ENCODE assay signal across 8 cellular contexts in the genomic region with DNA sequence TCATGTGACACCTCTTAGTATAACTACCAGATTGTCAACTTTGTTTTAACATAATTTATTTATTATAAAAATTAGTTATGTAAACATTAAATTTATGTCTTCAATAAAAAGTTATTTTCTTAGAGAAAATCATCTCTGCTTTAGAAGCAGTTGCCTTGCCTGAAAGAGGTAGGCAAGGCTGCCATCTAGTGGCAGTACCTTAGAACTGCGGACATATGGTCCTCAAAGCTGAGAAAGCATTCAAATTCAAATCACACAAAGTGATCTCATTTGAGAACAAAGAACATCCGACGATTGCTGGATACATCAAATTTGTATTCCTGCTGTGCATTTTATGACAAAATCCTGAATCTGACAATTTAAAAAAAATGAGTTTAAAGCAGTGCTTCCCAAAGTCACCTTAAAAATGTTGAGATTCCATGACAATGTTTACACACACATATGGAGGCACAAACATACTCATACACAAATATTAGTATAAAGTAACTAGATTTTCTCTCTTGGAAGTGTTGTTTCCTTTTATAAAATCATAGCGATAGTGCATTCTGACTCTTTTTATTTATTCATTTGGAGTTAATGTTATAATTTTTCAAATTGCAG.
DNase-seq lines count a peak whose midpoint lies in the region; ATAC-seq, FAIRE-seq and TF ChIP-seq lines count a peak whose summit lies in the region.

No MANE protein-coding gene starts in this region.

- FAIRE-seq in frontal cortex (lab: Jason Lieb, UNC) = peak; percentile 99

- H3K4me1 Mint-ChIP-seq in CD8-positive, alpha-beta T cell (ENCODE audit: low read depth) = no peaks in the 10 kb centered on the region
- H3K4me1 Mint-ChIP-seq in activated T-cell treated with anti-CD3 and anti-CD28 coated beads, Interleukin-2, amount 50 U/mL, for 24 hours (ENCODE audit: low read depth) = no peaks in the 10 kb centered on the region
- peaks cover 17% of the 10 kb centered on the region for H3K4me1 Mint-ChIP-seq in osteocyte (ENCODE audit: unreplicated experiment)

- H3K9me3 Mint-ChIP-seq in CD8-positive, alpha-beta T cell = no peaks in the 10 kb centered on the region
- no peaks in the 10 kb centered on the region for H3K9me3 Mint-ChIP-seq in activated T-cell treated with anti-CD3 and anti-CD28 coated beads, Interleukin-2, amount 50 U/mL, for 24 hours
- peaks cover 7% of the 10 kb centered on the region for H3K9me3 Mint-ChIP-seq in osteocyte (ENCODE audit: unreplicated experiment)

- H3K36me3 ChIP-seq in CD8-positive, alpha-beta T cell (ENCODE audit: insufficient read depth, low read length) = no peaks in the 10 kb centered on the region

- no peaks in the 10 kb centered on the region for H3K36me3 Mint-ChIP-seq in CD8-positive, alpha-beta T cell
- H3K36me3 Mint-ChIP-seq in activated T-cell treated with anti-CD3 and anti-CD28 coated beads, Interleukin-2, amount 50 U/mL, for 24 hours (ENCODE audit: low read depth) = no peaks in the 10 kb centered on the region
- no peaks in the 10 kb centered on the region for H3K36me3 Mint-ChIP-seq in osteocyte (ENCODE audit: unreplicated experiment)

- no peak for ATAC-seq in CD8-positive, alpha-beta T cell
- ATAC-seq in GM18909 (IDR thresholded peaks at IDR 0.05; ENCODE audit: poor library complexity, unreplicated experiment) (peak; percentile 83), HG03175 (IDR thresholded peaks at IDR 0.05; ENCODE audit: unreplicated experiment) (peak; percentile 79)

- CTCF ChIA-PET in CD8-positive, alpha-beta T cell (lab: Charles Lee) = interaction anchor here (1.0 kb wide), 1 partner anchor 9 kb away, joined by 5 read pairs; no protein-coding TSS in a partner anchor

- H3K27ac Mint-ChIP-seq in CD8-positive, alpha-beta T cell = no peak overlapping the region
- no peak overlapping the region for H3K27ac Mint-ChIP-seq in activated T-cell treated with anti-CD3 and anti-CD28 coated beads, Interleukin-2, amount 50 U/mL, for 24 hours
- H3K27ac Mint-ChIP-seq in osteocyte (ENCODE audit: unreplicated experiment) = no peak overlapping the region

- H3K4me3 Mint-ChIP-seq in CD8-positive, alpha-beta T cell = no peak overlapping the region
- no peak overlapping the region for H3K4me3 Mint-ChIP-seq in activated T-cell treated with anti-CD3 and anti-CD28 coated beads, Interleukin-2, amount 50 U/mL, for 24 hours
- no peak overlapping the region for H3K4me3 Mint-ChIP-seq in osteocyte (ENCODE audit: unreplicated experiment)

- no peak overlapping the region for H3K27ac ChIP-seq in CD8-positive, alpha-beta T cell (ENCODE audit: low read depth, low read length)

- intact Hi-C loops in CD8-positive, alpha-beta T cell (cut with DNase I, micrococcal nuclease) = loop anchor here in 1 of 2 experiments (5.0 kb wide), 1 partner anchor 1029 kb away; no protein-coding TSS in a partner anchor

- no peaks in the 10 kb centered on the region for H3K27me3 ChIP-seq in CD8-positive, alpha-beta T cell (ENCODE audit: insufficient read depth, low read length)

- no peak overlapping the region for H3K4me3 ChIP-seq in CD8-positive, alpha-beta T cell (ENCODE audit: low read depth, low read length)

- no peaks in the 10 kb centered on the region for H3K4me1 ChIP-seq in CD8-positive, alpha-beta T cell (ENCODE audit: insufficient read depth, low read length)

- POLR2A ChIA-PET in CD8-positive, alpha-beta T cell (lab: Charles Lee) = no interaction called here

- peak in 3 of 7 experiments; percentile 1 to 29 (median 23) for DNase-seq in CD8-positive, alpha-beta T cell
- peak; percentile 32 for DNase-seq in NCI-H748 treated with DMSO at 0.1 percent for 48 hours (lab: John Stamatoyannopoulos, UW)
- DNase-seq in activated T-cell treated with anti-CD3 and anti-CD28 coated beads, Interleukin-2, amount 50 U/mL, for 24 hours = peak; percentile 40
- DNase-seq in frontal cortex (ENCODE audit: low spot score in 2 of 2) = peak; percentile 25 to 33
- DNase-seq in osteocyte (ENCODE audit: extremely low spot score, unreplicated experiment) = no peak
- no peak for DNase-seq in NCI-H187 (lab: John Stamatoyannopoulos, UW)

- TF ChIP-seq CTCF in CD8-positive, alpha-beta T cell (IDR thresholded peaks at IDR 0.05) = peak; percentile 76
- peak; percentile 96 for TF ChIP-seq CTCF in osteocyte (IDR thresholded peaks at IDR 0.05)

- no peaks in the 10 kb centered on the region for H3K9me3 ChIP-seq in CD8-positive, alpha-beta T cell (ENCODE audit: low read length)

- H3K27me3 Mint-ChIP-seq in CD8-positive, alpha-beta T cell (ENCODE audit: low read depth) = no peaks in the 10 kb centered on the region
- no peaks in the 10 kb centered on the region for H3K27me3 Mint-ChIP-seq in activated T-cell treated with anti-CD3 and anti-CD28 coated beads, Interleukin-2, amount 50 U/mL, for 24 hours
- peaks cover 11% of the 10 kb centered on the region for H3K27me3 Mint-ChIP-seq in osteocyte (ENCODE audit: unreplicated experiment)

Comparison
In these comparisons a context has a peak if more than half of its experiments do, and no peak if none do; other contexts are left out.
1. DNase-seq: peak in NCI-H748 treated with DMSO at 0.1 percent for 48 hours (single experiment), activated T-cell treated with anti-CD3 and anti-CD28 coated beads, Interleukin-2, amount 50 U/mL, for 24 hours (single experiment) and frontal cortex (2 of 2); none in osteocyte (single experiment) and NCI-H187 (0 of 2).